In genomic region chr2:85611705-85612587, GRCh38 we compare ENCODE assay signal across 8 cellular contexts. TPM values are rescaled to one million over a fixed set of nuclear protein-coding genes. Genes with fewer than 3 reads are reported as not detected.
DNase-seq lines count a peak whose midpoint lies in the region; ATAC-seq, FAIRE-seq and TF ChIP-seq lines count a peak whose summit lies in the region.

Gene C2orf68 (minus strand): TSS chr2:85612066. CDS start chr2:85611984, 82 bp downstream.

- ATAC-seq in GM18870 (IDR thresholded peaks at IDR 0.05; ENCODE audit: unreplicated experiment) (peak; percentile 59), HG03108 (IDR thresholded peaks at IDR 0.05; ENCODE audit: unreplicated experiment) (peak; percentile 69)
- peak; percentile 67 for ATAC-seq in activated CD4-positive, CD25-positive, alpha-beta regulatory T cell treated with anti-CD3 and anti-CD28 coated beads, Interleukin-2, amount 50 U/mL, for 24 hours
- ATAC-seq in central memory CD8-positive, alpha-beta T cell (replicated peaks; ENCODE audit: extremely low read depth, poor library complexity, severe bottlenecking): peak; percentile 62

- peaks cover 2 to 15% of the 10 kb centered on the region in 2 experiments for H3K36me3 ChIP-seq in keratinocyte (ENCODE audit: control insufficient read depth in 2 of 2, extremely low read depth in 1 of 2, insufficient read depth in 2 of 2, low read length in 2 of 2)

- H3K4me1 Mint-ChIP-seq in central memory CD8-positive, alpha-beta T cell: peaks cover 27% of the 10 kb centered on the region

- H3K4me1 ChIP-seq in keratinocyte (ENCODE audit: control insufficient read depth, extremely low read depth, insufficient read depth, low read length): peaks cover 3% of the 10 kb centered on the region

- H3K36me3 Mint-ChIP-seq in central memory CD8-positive, alpha-beta T cell (ENCODE audit: insufficient read depth): peaks cover 27% of the 10 kb centered on the region

- peaks cover 23% of the 10 kb centered on the region for H3K79me2 ChIP-seq in keratinocyte (ENCODE audit: control insufficient read depth, insufficient read depth, low read length)

- peak within 1 kb of the TSS; percentile 87 for H3K27ac ChIP-seq in keratinocyte (ENCODE audit: control insufficient read depth, insufficient read depth, low read length)

- DNase-seq in AG09309 (ENCODE audit: low read depth) (no peak), NCI-H345 treated with DMSO at 0.1 percent for 48 hours (lab: John Stamatoyannopoulos, UW; ENCODE audit: unreplicated experiment) (peak; percentile 80), keratinocyte (ENCODE audit: low read depth, low spot score) (no peak)
- peak; percentile 62 to 69 for DNase-seq in central memory CD8-positive, alpha-beta T cell (ENCODE audit: low spot score in 2 of 2)
- DNase-seq in stimulated activated CD4-positive, alpha-beta T cell treated with anti-CD3 and anti-CD28 coated beads, Interleukin-15, amount 100 ng/mL, for 1 hour (ENCODE audit: low read depth in 1 of 2, low spot score in 1 of 2): peak; percentile 63 to 76

- H3K9me3 Mint-ChIP-seq in central memory CD8-positive, alpha-beta T cell: no peaks in the 10 kb centered on the region

- FAIRE-seq in keratinocyte (lab: Jason Lieb, UNC): no peak

- no peak for TF ChIP-seq CTCF in AG09309 (IDR thresholded peaks at IDR 0.05; ENCODE audit: control insufficient read depth, insufficient read depth, low read depth, low read length, missing control alignments)
- TF ChIP-seq CTCF in keratinocyte (optimal IDR thresholded peaks at IDR 0.05 in 1 of 3, IDR thresholded peaks at IDR 0.05 in 1 of 3, conservative IDR thresholded peaks at IDR 0.05 in 1 of 3; ENCODE audit: extremely low read depth in 1 of 3, insufficient read depth in 2 of 3, low read length in 3 of 3): peak in 1 of 3 experiments; percentile 1

- dilution Hi-C loops in keratinocyte (cut with MboI; ENCODE audit: extremely low pct_ligation_motif_present, low sequenced_read_pairs): no loop called here

- no peaks in the 10 kb centered on the region for H3K9me3 ChIP-seq in keratinocyte (ENCODE audit: control insufficient read depth, low read depth, low read length)

- no peaks in the 10 kb centered on the region for H4K20me1 ChIP-seq in keratinocyte (ENCODE audit: control insufficient read depth, extremely low read depth, insufficient read depth, low read length)

- peak within 1 kb of the TSS; percentile 94 for H2AFZ ChIP-seq in keratinocyte (ENCODE audit: control insufficient read depth, low read length)

- no peaks in the 10 kb centered on the region for H3K27me3 ChIP-seq in keratinocyte (ENCODE audit: control insufficient read depth, extremely low read depth, insufficient read depth, low read length)

- no peaks in the 10 kb centered on the region for H3K27me3 Mint-ChIP-seq in central memory CD8-positive, alpha-beta T cell

- H3K9me1 ChIP-seq in keratinocyte (ENCODE audit: control insufficient read depth, extremely low read depth, insufficient read depth, low read length): no peaks in the 10 kb centered on the region

- peak within 1 kb of the TSS; percentile 45 for H3K27ac Mint-ChIP-seq in central memory CD8-positive, alpha-beta T cell (ENCODE audit: low read depth)

- H3K4me2 ChIP-seq in keratinocyte (ENCODE audit: control insufficient read depth, extremely low read depth, insufficient read depth, low read depth, low read length): peak within 1 kb of the TSS; percentile 99

- H3K9ac ChIP-seq in keratinocyte (ENCODE audit: control insufficient read depth, extremely low read depth, insufficient read depth, low read length): peak within 1 kb of the TSS; percentile 78

- peak within 1 kb of the TSS; percentile 74 for H3K4me3 ChIP-seq in AG09309 (ENCODE audit: control insufficient read depth, low read depth, low read length)
- H3K4me3 ChIP-seq in keratinocyte (ENCODE audit: control insufficient read depth in 2 of 3, extremely low read depth in 1 of 3, insufficient read depth in 2 of 3, low read depth in 1 of 3, low read length in 3 of 3): peak within 1 kb of the TSS; percentile 66 to 93 (median 91)

- H3K4me3 Mint-ChIP-seq in central memory CD8-positive, alpha-beta T cell: peak within 1 kb of the TSS; percentile 96

RNA-seq across cellular contexts. Expression of gene C2orf68, which starts in this region (rescaled TPM):
- 7.9 to 13.6 TPM (median 12.5 TPM) in 3 replicates for polyA plus RNA-seq in keratinocyte
- 4.5 TPM for polyA plus RNA-seq in keratinocyte (2011; ENCODE audit: low read depth)
- 6.0 and 7.9 TPM in 2 replicates for polyA plus RNA-seq in keratinocyte (2011; cell fraction: cytosol; rRNA removed)
- 8.9 and 9.8 TPM in 2 replicates for polyA plus RNA-seq in keratinocyte (2011; cell fraction: nucleus; rRNA removed)
- polyA plus RNA-seq in keratinocyte (2012; ENCODE audit: low replicate concordance): 9.4 and 16.2 TPM in 2 replicates
- polyA minus RNA-seq in keratinocyte: 9.2 to 20.9 TPM (median 19.2 TPM) in 3 replicates
- 11.5 TPM for polyA minus RNA-seq in keratinocyte (2011; cell fraction: cytosol; rRNA and poly(A)+ RNA removed)
- 3.6 and 4.5 TPM in 2 replicates for polyA minus RNA-seq in keratinocyte (2011; cell fraction: nucleus; rRNA and poly(A)+ RNA removed)

Comparison
In these comparisons a context has a peak if more than half of its experiments do, and no peak if none do; other contexts are left out.
1. DNase-seq: peak in NCI-H345 treated with DMSO at 0.1 percent for 48 hours (single experiment), central memory CD8-positive, alpha-beta T cell (2 of 2) and stimulated activated CD4-positive, alpha-beta T cell treated with anti-CD3 and anti-CD28 coated beads, Interleukin-15, amount 100 ng/mL, for 1 hour (2 of 2); none in AG09309 (single experiment) and keratinocyte (single experiment).
2. Peak in every context shown above with its lines, with median percentiles within 50 percentile points of each other: ATAC-seq.